Comparison of ENCODE assay signal across 12 cellular contexts in genomic region chr7:152678133-152678645, GRCh38.
"Had no signal": no experiment of that assay in that cellular context is flagged by ENCODE, and none has a peak within 500 bp of the region (broad histone marks: within the 10 kb centered on the region; RNA-seq: fewer than 3 reads in every experiment).

No MANE protein-coding gene starts in this region.

- H3K27ac ChIP-seq: epithelial cell of prostate, spleen had no signal

- H3K9me3 ChIP-seq: upper lobe of left lung had no signal

- H3K36me3 ChIP-seq: spleen, upper lobe of left lung had no signal

- H3K36me3 Mint-ChIP-seq: mesothelial cell of epicardium had no signal

- H3K27me3 ChIP-seq: spleen, upper lobe of left lung had no signal

- ATAC-seq: activated T-cell treated with anti-CD3 and anti-CD28 coated beads, Interleukin-2, amount 50 U/mL, for 72 hours; sciatic nerve; stimulated activated naive B cell treated with anti-CD40 and anti-IgM and Interleukin-4, amounts not matched to agents 10 μg/mL and 1 μg/mL and 100 μg/mL, for 72 hours had no signal

- H3K9me3 Mint-ChIP-seq: activated CD4-positive, alpha-beta memory T cell treated with anti-CD3 and anti-CD28 coated beads for 36 hours; activated T-cell treated with anti-CD3 and anti-CD28 coated beads, Interleukin-2, amount 50 U/mL, for 72 hours; stimulated activated naive B cell treated with anti-CD40 and anti-IgM and Interleukin-4, amounts not matched to agents 10 μg/mL and 1 μg/mL and 100 μg/mL, for 72 hours had no signal

- H3K27ac Mint-ChIP-seq: activated CD4-positive, alpha-beta memory T cell treated with anti-CD3 and anti-CD28 coated beads for 36 hours; stimulated activated naive B cell treated with anti-CD40 and anti-IgM and Interleukin-4, amounts not matched to agents 10 μg/mL and 1 μg/mL and 100 μg/mL, for 72 hours had no signal

- DNase-seq: activated CD4-positive, alpha-beta memory T cell treated with anti-CD3 and anti-CD28 coated beads for 36 hours; activated naive CD4-positive, alpha-beta T cell treated with Interleukin-2 at 50 U/mL for 16 hours; activated T-cell treated with anti-CD3 and anti-CD28 coated beads, Interleukin-2, amount 50 U/mL, for 72 hours; effector memory CD4-positive, alpha-beta T cell; kidney glomerular epithelial cell; stimulated activated CD4-positive, alpha-beta T cell treated with anti-CD3 and anti-CD28 coated beads, Interleukin-1b, Interleukin-23, amount 100 ng/mL, for 48 hours; stimulated activated naive B cell treated with anti-CD40 and anti-IgM and Interleukin-4, amounts not matched to agents 10 μg/mL and 1 μg/mL and 100 μg/mL, for 72 hours had no signal

- H3K27me3 Mint-ChIP-seq: activated CD4-positive, alpha-beta memory T cell treated with anti-CD3 and anti-CD28 coated beads for 36 hours; stimulated activated naive B cell treated with anti-CD40 and anti-IgM and Interleukin-4, amounts not matched to agents 10 μg/mL and 1 μg/mL and 100 μg/mL, for 72 hours had no signal

- H3K4me3 ChIP-seq: spleen, upper lobe of left lung had no signal
